Comparison of ENCODE assay signal across 20 cellular contexts in the genomic region with DNA sequence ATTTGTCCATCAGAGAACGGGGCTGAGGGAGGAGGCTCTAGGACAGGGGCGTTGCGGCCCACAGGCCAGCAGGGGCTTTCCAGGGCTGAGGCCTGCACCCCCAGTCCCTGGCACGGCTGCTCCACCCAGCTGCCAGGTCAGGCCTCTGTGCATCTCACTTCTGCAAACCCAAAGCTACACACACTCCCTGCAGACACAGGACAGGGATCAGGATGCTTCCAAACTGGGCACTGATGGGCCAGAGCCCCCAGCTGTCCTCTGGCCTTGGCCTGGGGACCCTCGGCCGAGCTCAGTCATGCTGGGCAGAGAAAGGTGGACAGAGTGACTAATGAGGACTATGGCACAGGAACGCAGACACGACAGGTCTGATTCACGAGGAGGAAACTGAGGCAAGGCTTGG.
A peak's percentile ranks its signal among the peaks of the same experiment; 100 is the strongest.
DNase-seq lines count a peak whose midpoint lies in the region; FAIRE-seq and TF ChIP-seq lines count a peak whose summit lies in the region.
"Had no signal": no experiment of that assay in that cellular context is flagged by ENCODE, and none has a peak within 500 bp of the region (broad histone marks: within the 10 kb centered on the region; RNA-seq: fewer than 3 reads in every experiment).

No MANE protein-coding gene starts in this region.

- H3K4me3 Mint-ChIP-seq in astrocyte (ENCODE audit: unreplicated experiment), result no peak overlapping the region
- H3K4me3 Mint-ChIP-seq: activated CD8-positive, alpha-beta memory T cell treated with anti-CD3 and anti-CD28 coated beads, Interleukin-2, amount 10 ng/mL, durations not matched to agents 7 days and 5 days had no signal

- H3F3A ChIP-seq in smooth muscle cell (ENCODE audit: low read depth), result peaks cover 7% of the 10 kb centered on the region

- H3K36me3 ChIP-seq in astrocyte (ENCODE audit: insufficient read depth, low read length), result no peaks in the 10 kb centered on the region
- H3K36me3 ChIP-seq in mesenchymal stem cell (ENCODE audit: control insufficient read depth in 1 of 2, insufficient read depth in 2 of 2, low read depth in 1 of 2, low read length in 2 of 2), result peaks cover 0 to 68% of the 10 kb centered on the region in 2 experiments
- H3K36me3 ChIP-seq in smooth muscle cell (ENCODE audit: low read depth), result no peaks in the 10 kb centered on the region
- H3K36me3 ChIP-seq: gastrocnemius medialis had no signal

- H2BK12ac ChIP-seq in mesenchymal stem cell (ENCODE audit: low read length in 2 of 2), result no peak overlapping the region

- peak overlapping the region; percentile 4 for H4K8ac ChIP-seq in mesenchymal stem cell (ENCODE audit: low read length)

- peak overlapping the region; percentile 48 for H3K27ac ChIP-seq in astrocyte (ENCODE audit: low read depth, low read length)
- H3K27ac ChIP-seq in mesenchymal stem cell (ENCODE audit: low read length, poor library complexity, severe bottlenecking), result no peak overlapping the region
- peak overlapping the region; percentile 84 for H3K27ac ChIP-seq in smooth muscle cell (ENCODE audit: low read depth)
- H3K27ac ChIP-seq: parathyroid adenoma had no signal

- H3K4ac ChIP-seq in mesenchymal stem cell (ENCODE audit: low read depth in 1 of 2, low read length in 2 of 2), result no peak overlapping the region

- no peaks in the 10 kb centered on the region for H3K27me3 Mint-ChIP-seq in astrocyte (ENCODE audit: low read depth, unreplicated experiment)
- H3K27me3 Mint-ChIP-seq: activated CD8-positive, alpha-beta memory T cell treated with anti-CD3 and anti-CD28 coated beads, Interleukin-2, amount 10 ng/mL, durations not matched to agents 7 days and 5 days; naive B cell had no signal

- peak overlapping the region in 1 of 2 experiments; percentile 11 for H3K14ac ChIP-seq in mesenchymal stem cell (ENCODE audit: low read length in 2 of 2)

- no peak overlapping the region for H2BK5ac ChIP-seq in mesenchymal stem cell (ENCODE audit: low read depth, low read length, poor library complexity, severe bottlenecking)

- H3K4me2 ChIP-seq in astrocyte (ENCODE audit: low read length), result no peak overlapping the region
- H3K4me2 ChIP-seq in mesenchymal stem cell (ENCODE audit: low read length, poor library complexity, severe bottlenecking), result no peak overlapping the region
- peak overlapping the region; percentile 68 for H3K4me2 ChIP-seq in smooth muscle cell

- no peaks in the 10 kb centered on the region for H3K9me3 Mint-ChIP-seq in astrocyte (ENCODE audit: unreplicated experiment)
- H3K9me3 Mint-ChIP-seq: naive B cell had no signal

- H3K4me1 ChIP-seq in astrocyte (ENCODE audit: insufficient read depth, low read length), result peaks cover 14% of the 10 kb centered on the region
- H3K4me1 ChIP-seq in mesenchymal stem cell (ENCODE audit: control insufficient read depth, insufficient read depth, low read depth, low read length), result peaks cover 47% of the 10 kb centered on the region
- peaks cover 17% of the 10 kb centered on the region for H3K4me1 ChIP-seq in smooth muscle cell (ENCODE audit: low read depth)
- H3K4me1 ChIP-seq: gastrocnemius medialis, parathyroid adenoma had no signal

- H3K79me2 ChIP-seq in astrocyte (ENCODE audit: insufficient read depth, low read length) (peaks cover 50% of the 10 kb centered on the region), smooth muscle cell (ENCODE audit: low read depth) (peaks cover 49% of the 10 kb centered on the region)
- H3K79me2 ChIP-seq: parathyroid adenoma had no signal

- H3K79me1 ChIP-seq in mesenchymal stem cell (replicated peaks; ENCODE audit: low read length, poor library complexity, severe bottlenecking), result peaks cover 73% of the 10 kb centered on the region

- H3K27me3 ChIP-seq in astrocyte (ENCODE audit: insufficient read depth, low read length), result no peaks in the 10 kb centered on the region
- no peaks in the 10 kb centered on the region for H3K27me3 ChIP-seq in mesenchymal stem cell (ENCODE audit: control insufficient read depth in 1 of 2, insufficient read depth in 1 of 2, low read length in 2 of 2)
- H3K27me3 ChIP-seq in smooth muscle cell (ENCODE audit: low read depth), result no peaks in the 10 kb centered on the region
- H3K27me3 ChIP-seq: BE2C, tibial nerve had no signal

- H4K91ac ChIP-seq in mesenchymal stem cell (ENCODE audit: low read length), result peak overlapping the region; percentile 19

- H3K36me3 Mint-ChIP-seq in astrocyte (ENCODE audit: low read depth, unreplicated experiment), result peaks cover 9% of the 10 kb centered on the region
- H3K36me3 Mint-ChIP-seq: activated CD8-positive, alpha-beta memory T cell treated with anti-CD3 and anti-CD28 coated beads, Interleukin-2, amount 10 ng/mL, durations not matched to agents 7 days and 5 days had no signal

- H3K18ac ChIP-seq in mesenchymal stem cell (ENCODE audit: low read depth in 1 of 2, low read length in 2 of 2), result no peak overlapping the region

- peak; percentile 61 for DNase-seq in NCI-H69 (lab: John Stamatoyannopoulos, UW)
- no peak for DNase-seq in astrocyte (ENCODE audit: low read depth)
- DNase-seq in mesenchymal stem cell, result no peak
- DNase-seq in smooth muscle cell (lab: John Stamatoyannopoulos, UW; ENCODE audit: unreplicated experiment), result no peak
- no peak for DNase-seq in activated CD4-positive, CD25-positive, alpha-beta regulatory T cell (lab: John Stamatoyannopoulos, UW)
- DNase-seq in stimulated activated naive CD4-positive, alpha-beta T cell treated with Interleukin-2 at 50 U/mL for 16 hours (lab: John Stamatoyannopoulos, UW), result no peak
- DNase-seq in stimulated activated naive CD4-positive, alpha-beta T cell (lab: John Stamatoyannopoulos, UW), result no peak
- DNase-seq: activated CD8-positive, alpha-beta memory T cell treated with anti-CD3 and anti-CD28 coated beads, Interleukin-2, amount 10 ng/mL, durations not matched to agents 7 days and 5 days; BE2C; DMS153; gastrocnemius medialis; GDM1; GOT3; naive B cell; NCI-H510A; stimulated activated CD4-positive, alpha-beta T cell treated with anti-CD3 and anti-CD28 coated beads, Interleukin-12 subunit alpha, Interleukin-12 subunit beta, amount 100 ng/mL, for 4 hours had no signal

- no peak overlapping the region for H2BK120ac ChIP-seq in mesenchymal stem cell (ENCODE audit: low read depth, low read length)

- WGBS in mesenchymal stem cell, result 95% methylated on average over 9 of the region's 9 CpGs
- WGBS in smooth muscle cell (ENCODE audit: low lambda C conversion rate), result 86% methylated on average over 9 of the region's 9 CpGs

- no peak overlapping the region for H2AFZ ChIP-seq in astrocyte (ENCODE audit: low read depth, low read length)
- H2AFZ ChIP-seq in mesenchymal stem cell (ENCODE audit: low read depth, low read length), result no peak overlapping the region
- no peak overlapping the region for H2AFZ ChIP-seq in smooth muscle cell (ENCODE audit: low read depth)
- H2AFZ ChIP-seq: parathyroid adenoma had no signal

- H3K9ac ChIP-seq in astrocyte (ENCODE audit: low read length) (no peak overlapping the region), mesenchymal stem cell (ENCODE audit: low read length) (no peak overlapping the region), smooth muscle cell (ENCODE audit: low read depth) (no peak overlapping the region)
- H3K9ac ChIP-seq: parathyroid adenoma had no signal

- H3K9me3 ChIP-seq in astrocyte (ENCODE audit: insufficient read depth, low read depth, low read length) (no peaks in the 10 kb centered on the region), mesenchymal stem cell (ENCODE audit: control insufficient read depth, low read length) (no peaks in the 10 kb centered on the region), smooth muscle cell (replicated peaks; ENCODE audit: low read depth) (no peaks in the 10 kb centered on the region)
- H3K9me3 ChIP-seq: BE2C, gastrocnemius medialis, tibial nerve had no signal

- no peak overlapping the region for H3K23ac ChIP-seq in mesenchymal stem cell (ENCODE audit: low read length in 2 of 2)

- TF ChIP-seq CTCF in astrocyte (IDR thresholded peaks at IDR 0.05; ENCODE audit: insufficient read depth, low read depth, low read length) (no peak), smooth muscle cell (IDR thresholded peaks at IDR 0.05; ENCODE audit: borderline replicate concordance, insufficient read depth, poor library complexity, severe bottlenecking) (no peak)

- H4K20me1 ChIP-seq in astrocyte (ENCODE audit: insufficient read depth, low read length) (peaks cover 32% of the 10 kb centered on the region), smooth muscle cell (ENCODE audit: low read depth) (peaks cover 72% of the 10 kb centered on the region)

- H2AK5ac ChIP-seq in mesenchymal stem cell (ENCODE audit: low read length, severe bottlenecking), result no peak overlapping the region

- no peak overlapping the region for H3K27ac Mint-ChIP-seq in astrocyte (ENCODE audit: unreplicated experiment)
- H3K27ac Mint-ChIP-seq: activated CD8-positive, alpha-beta memory T cell treated with anti-CD3 and anti-CD28 coated beads, Interleukin-2, amount 10 ng/mL, durations not matched to agents 7 days and 5 days had no signal

- H2BK15ac ChIP-seq in mesenchymal stem cell (ENCODE audit: low read depth, poor library complexity, severe bottlenecking), result no peak overlapping the region

- H3K4me1 Mint-ChIP-seq in astrocyte (ENCODE audit: low read depth, unreplicated experiment), result peaks cover 16% of the 10 kb centered on the region
- H3K4me1 Mint-ChIP-seq: activated CD8-positive, alpha-beta memory T cell treated with anti-CD3 and anti-CD28 coated beads, Interleukin-2, amount 10 ng/mL, durations not matched to agents 7 days and 5 days had no signal

- no peak overlapping the region for H3K4me3 ChIP-seq in astrocyte (ENCODE audit: insufficient read depth, low read depth, low read length)
- H3K4me3 ChIP-seq in mesenchymal stem cell (ENCODE audit: insufficient read depth in 1 of 2, low read depth in 1 of 2, low read length in 2 of 2), result no peak overlapping the region
- no peak overlapping the region for H3K4me3 ChIP-seq in smooth muscle cell

- FAIRE-seq in astrocyte (lab: Jason Lieb, UNC), result no peak
- FAIRE-seq: bronchial epithelial cell, HTR-8/SVneo had no signal
